ENCODE assay signal across 1 cellular context in the genomic region with DNA sequence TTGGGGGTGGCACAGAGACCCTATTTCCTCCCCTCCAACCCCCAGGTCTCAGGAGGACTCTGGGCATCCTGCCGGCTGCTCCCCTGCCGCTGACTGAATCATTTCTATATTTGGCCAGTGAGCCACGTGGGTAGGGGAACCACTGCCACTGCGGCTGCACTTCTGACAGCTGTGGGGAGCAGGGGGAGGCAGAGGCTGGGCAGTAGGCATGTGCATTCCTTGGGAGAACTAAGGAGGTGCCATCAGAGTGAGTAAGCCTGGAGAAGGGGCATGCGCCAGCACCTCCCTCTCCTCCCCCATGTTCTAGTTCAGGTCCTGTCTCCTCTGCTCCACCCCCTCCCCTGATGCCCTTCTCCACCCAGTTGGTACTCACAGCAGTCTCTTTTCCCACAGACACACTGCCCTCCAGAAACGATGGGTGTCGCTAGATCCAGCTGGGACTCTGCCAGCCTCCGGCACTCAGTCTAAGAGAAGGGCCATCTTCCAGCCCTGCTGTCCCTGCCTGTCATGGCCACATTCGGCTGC.
TF ChIP-seq lines count a peak whose summit lies in the region.

No MANE protein-coding gene starts in this region.

TF ChIP-seq in HepG2, 621 proteins besides CTCF, POLR2A, EP300 and RAD21:
- TF ChIP-seq, protein P1, sequence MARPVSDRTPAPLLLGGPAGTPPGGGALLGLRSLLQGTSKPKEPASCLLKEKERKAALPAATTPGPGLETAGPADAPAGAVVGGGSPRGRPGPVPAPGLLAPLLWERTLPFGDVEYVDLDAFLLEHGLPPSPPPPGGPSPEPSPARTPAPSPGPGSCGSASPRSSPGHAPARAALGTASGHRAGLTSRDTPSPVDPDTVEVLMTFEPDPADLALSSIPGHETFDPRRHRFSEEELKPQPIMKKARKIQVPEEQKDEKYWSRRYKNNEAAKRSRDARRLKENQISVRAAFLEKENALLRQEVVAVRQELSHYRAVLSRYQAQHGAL (CRISPR knock-in tag; IDR thresholded peaks at IDR 0.05; ENCODE audit: not compliant biosample characterization) = no peak
- 0 out of 2 replicates have a peak, but pooled peaks have one; percentile 32 for TF ChIP-seq HNRNPL (IDR thresholded peaks at IDR 0.05; ENCODE audit: low read depth, low read length)
